In the genomic region with DNA sequence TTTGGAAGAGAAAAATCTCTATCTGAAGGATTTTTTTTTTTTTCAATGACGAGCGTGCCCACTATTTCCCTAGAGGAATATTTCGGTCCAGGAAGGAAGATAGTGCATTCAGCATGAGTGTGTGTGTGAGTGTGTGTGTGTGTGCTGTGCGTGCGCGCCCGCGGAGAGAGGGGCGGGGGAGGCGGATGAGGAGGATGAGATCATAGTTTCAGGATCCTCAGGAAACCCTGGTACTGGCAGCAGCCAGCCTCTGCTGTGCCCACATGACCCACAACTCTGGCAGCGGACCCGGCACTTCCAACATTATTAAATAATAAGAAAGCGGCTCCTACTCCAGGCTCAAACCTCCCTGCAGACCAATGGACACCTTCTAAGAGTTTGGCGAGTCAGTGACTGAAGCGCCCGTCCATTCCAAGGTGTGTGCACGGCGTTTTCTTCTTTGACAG, we compare ENCODE assay signal across 8 cellular contexts.
A peak's percentile ranks its signal among the peaks of the same experiment; 100 is the strongest.
DNase-seq lines count a peak whose midpoint lies in the region; ATAC-seq, FAIRE-seq and TF ChIP-seq lines count a peak whose summit lies in the region.

No MANE protein-coding gene starts in this region.

- H2AFZ ChIP-seq in MM.1S (ENCODE audit: low read length) = peak overlapping the region; percentile 88
- H2AFZ ChIP-seq in endothelial cell of umbilical vein (ENCODE audit: low read depth, low read length) = peak overlapping the region; percentile 99

- no peaks in the 10 kb centered on the region for H3K9me1 ChIP-seq in endothelial cell of umbilical vein (replicated peaks; ENCODE audit: control insufficient read depth, extremely low read depth, insufficient read depth, low read length)

- H3K4me3 ChIP-seq in MM.1S (ENCODE audit: low read length) = peak overlapping the region; percentile 65
- H3K4me3 ChIP-seq in endothelial cell of umbilical vein (replicated peaks in 1 of 3; ENCODE audit: insufficient read depth in 1 of 3, low read depth in 1 of 3, low read length in 3 of 3) = peak overlapping the region; percentile 57 to 85 (median 72)
- no peak overlapping the region for H3K4me3 ChIP-seq in lung
- peak overlapping the region; percentile 85 for H3K4me3 ChIP-seq in thoracic aorta

- H3K79me2 ChIP-seq in MM.1S (ENCODE audit: low read length) = peaks cover 17% of the 10 kb centered on the region; the same call in 1 of the 2 replicates
- H3K79me2 ChIP-seq in endothelial cell of umbilical vein (ENCODE audit: control insufficient read depth, insufficient read depth, low read length) = peaks cover 2% of the 10 kb centered on the region

- H3K9me2 ChIP-seq in MM.1S (replicated peaks; ENCODE audit: insufficient read depth, low read length) = no peaks in the 10 kb centered on the region

- H3K36me3 ChIP-seq in MM.1S (replicated peaks; ENCODE audit: insufficient read depth, low read length) = no peaks in the 10 kb centered on the region
- H3K36me3 ChIP-seq in endothelial cell of umbilical vein (ENCODE audit: control insufficient read depth in 2 of 2, extremely low read depth in 1 of 2, insufficient read depth in 2 of 2, low read length in 2 of 2) = no peaks in the 10 kb centered on the region
- no peaks in the 10 kb centered on the region for H3K36me3 ChIP-seq in lung (ENCODE audit: control insufficient read depth in 2 of 2, insufficient read depth in 2 of 2, low read length in 2 of 2)
- no peaks in the 10 kb centered on the region for H3K36me3 ChIP-seq in thoracic aorta

- ATAC-seq in GM21825 (IDR thresholded peaks at IDR 0.05; ENCODE audit: unreplicated experiment) (peak; percentile 76), lung (ENCODE audit: insufficient read depth, low FRiP score) (peak; percentile 58), thoracic aorta (ENCODE audit: insufficient number of reproducible peaks, low FRiP score, low read depth) (peak; percentile 90)

- TF ChIP-seq POLR2A in endothelial cell of umbilical vein (IDR thresholded peaks at IDR 0.05; ENCODE audit: low read depth, low read length) = no peak

- H3F3A ChIP-seq in MM.1S (ENCODE audit: insufficient read depth, low read length) = peaks cover 9% of the 10 kb centered on the region; the same call in 1 of the 2 replicates

- POLR2A ChIA-PET in endothelial cell of umbilical vein (lab: Charles Lee) = no interaction called here

- H3K27ac ChIP-seq in MM.1S (ENCODE audit: low read length) = peak overlapping the region; percentile 66; the same call in 1 of the 2 replicates
- peak overlapping the region; percentile 68 for H3K27ac ChIP-seq in endothelial cell of umbilical vein (ENCODE audit: insufficient read depth, low read depth, low read length)
- peak overlapping the region; percentile 56 to 98 for H3K27ac ChIP-seq in lung (ENCODE audit: low read depth in 1 of 2, low read length in 1 of 2)
- H3K27ac ChIP-seq in thoracic aorta = peak overlapping the region; percentile 70 to 74

- TF ChIP-seq CTCF in MM.1S (IDR thresholded peaks at IDR 0.05; ENCODE audit: low read length) (no peak), endothelial cell of umbilical vein (IDR thresholded peaks at IDR 0.05; ENCODE audit: extremely low read depth in 1 of 2, insufficient read depth in 1 of 2, low read depth in 1 of 2, low read length in 2 of 2) (no peak), lung (IDR thresholded peaks at IDR 0.05; ENCODE audit: control extremely low read depth, extremely low read depth) (no peak), thoracic aorta (IDR thresholded peaks at IDR 0.05) (no peak)

- 1% methylated on average over 18 of the region's 18 CpGs for WGBS in lung, 2 donors

- dilution Hi-C loops in endothelial cell of umbilical vein (cut with MboI; ENCODE audit: extremely low pct_ligation_motif_present, low sequenced_read_pairs) = no loop called here

- CTCF ChIA-PET in endothelial cell of umbilical vein (lab: Charles Lee) = interaction anchor here (0.6 kb wide), 1 partner anchor 20 kb away, joined by 4 read pairs; no protein-coding TSS in a partner anchor

- H4K20me1 ChIP-seq in MM.1S (ENCODE audit: insufficient read depth, low read length) = no peaks in the 10 kb centered on the region
- H4K20me1 ChIP-seq in endothelial cell of umbilical vein (replicated peaks; ENCODE audit: control insufficient read depth, extremely low read depth, insufficient read depth, low read length) = no peaks in the 10 kb centered on the region

- no peaks in the 10 kb centered on the region for H3K4me1 ChIP-seq in MM.1S (ENCODE audit: low read length)
- H3K4me1 ChIP-seq in endothelial cell of umbilical vein (ENCODE audit: control insufficient read depth, extremely low read depth, insufficient read depth, low read length) = no peaks in the 10 kb centered on the region
- peaks cover 3% of the 10 kb centered on the region in 2 donors for H3K4me1 ChIP-seq in lung (ENCODE audit: control insufficient read depth in 2 of 2, insufficient read depth in 2 of 2, low read length in 2 of 2)
- H3K4me1 ChIP-seq in thoracic aorta (ENCODE audit: control insufficient read depth in 1 of 2, low read depth in 2 of 2) = peaks cover 0 to 30% of the 10 kb centered on the region in 2 donors

- FAIRE-seq in endothelial cell of umbilical vein (lab: Jason Lieb, UNC) = peak; percentile 94

- H3K4me2 ChIP-seq in MM.1S (ENCODE audit: low read depth, low read length) = peak overlapping the region; percentile 67
- H3K4me2 ChIP-seq in endothelial cell of umbilical vein (ENCODE audit: insufficient read depth, low read length) = peak overlapping the region; percentile 64

- intact Hi-C loops in endothelial cell of umbilical vein (cut with micrococcal nuclease) = loop anchor here (1.0 to 10.0 kb wide), 4 partner anchors 132 to 294 kb away; no protein-coding TSS in a partner anchor

- DNase-seq in GM04504 (ENCODE audit: low read depth) (peak; percentile 17), MM.1S (peak; percentile 82), SHP77 treated with DMSO at 0.1 percent for 48 hours (lab: John Stamatoyannopoulos, UW) (peak; percentile 80), endothelial cell of umbilical vein (ENCODE audit: low read depth, low spot score) (peak; percentile 87), lung (ENCODE audit: low spot score) (peak; percentile 58), thoracic aorta (ENCODE audit: low spot score) (peak; percentile 69), NK-92 (lab: John Stamatoyannopoulos, UW; ENCODE audit: unreplicated experiment) (no peak)

- BruUV-seq in endothelial cell of umbilical vein (replicated peaks; lab: Mats Ljungman, UMichigan) = TSS peak; percentile 22

- H3K9ac ChIP-seq in MM.1S (ENCODE audit: low read length) = peak overlapping the region; percentile 67; the same call in 1 of the 2 replicates
- peak overlapping the region; percentile 68 for H3K9ac ChIP-seq in endothelial cell of umbilical vein (replicated peaks; ENCODE audit: extremely low read depth, insufficient read depth, low read length)

- H3K9me3 ChIP-seq in MM.1S (replicated peaks; ENCODE audit: insufficient read depth, low read length) (no peaks in the 10 kb centered on the region), endothelial cell of umbilical vein (replicated peaks; ENCODE audit: control insufficient read depth, insufficient read depth, low read length) (no peaks in the 10 kb centered on the region), lung (ENCODE audit: control insufficient read depth in 2 of 2, insufficient read depth in 1 of 2, low read length in 1 of 2) (peaks cover 0 to 2% of the 10 kb centered on the region in 2 donors), thoracic aorta (no peaks in the 10 kb centered on the region)

- H3K27me3 ChIP-seq in MM.1S (replicated peaks; ENCODE audit: insufficient read depth, low read length) (no peaks in the 10 kb centered on the region), endothelial cell of umbilical vein (ENCODE audit: control insufficient read depth in 2 of 2, insufficient read depth in 2 of 2, low read length in 2 of 2) (no peaks in the 10 kb centered on the region), lung (ENCODE audit: control insufficient read depth, insufficient read depth) (peaks cover 5% of the 10 kb centered on the region), thoracic aorta (replicated peaks; ENCODE audit: insufficient read depth) (no peaks in the 10 kb centered on the region)

TF ChIP-seq in endothelial cell of umbilical vein, 7 proteins besides CTCF, POLR2A, EP300 and RAD21:
- TF ChIP-seq, protein P1, sequence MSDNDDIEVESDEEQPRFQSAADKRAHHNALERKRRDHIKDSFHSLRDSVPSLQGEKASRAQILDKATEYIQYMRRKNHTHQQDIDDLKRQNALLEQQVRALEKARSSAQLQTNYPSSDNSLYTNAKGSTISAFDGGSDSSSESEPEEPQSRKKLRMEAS (IDR thresholded peaks at IDR 0.05; ENCODE audit: insufficient read depth, insufficient read length) = no peak
- TF ChIP-seq EZH2 (IDR thresholded peaks at IDR 0.05; ENCODE audit: borderline replicate concordance, low read depth, low read length, severe bottlenecking) (no peak), FOS (IDR thresholded peaks at IDR 0.05; ENCODE audit: borderline replicate concordance, insufficient read depth, low read length) (peak; percentile 68), JUN (IDR thresholded peaks at IDR 0.05; ENCODE audit: borderline replicate concordance, insufficient read depth, insufficient read length, low read depth) (peak; percentile 49), POLR2AphosphoS5 (IDR thresholded peaks at IDR 0.05; ENCODE audit: insufficient read depth, low read depth, low read length) (peak; percentile 9), MYC (IDR thresholded peaks at IDR 0.05; ENCODE audit: low read depth, low read length) (no peak), GATA2 (IDR thresholded peaks at IDR 0.05; ENCODE audit: insufficient read depth, insufficient read length, low read depth, low read length) (peak; percentile 43)
